ENCODE assay signal across 1 cellular context in genomic region chr6:35811699-35811995, GRCh38.
TF ChIP-seq lines count a peak whose summit lies in the region.

No MANE protein-coding gene starts in this region.

TF ChIP-seq in HCT116, 20 proteins besides CTCF, POLR2A, EP300 and RAD21 (continued from another document):
- TF ChIP-seq, protein P1, sequence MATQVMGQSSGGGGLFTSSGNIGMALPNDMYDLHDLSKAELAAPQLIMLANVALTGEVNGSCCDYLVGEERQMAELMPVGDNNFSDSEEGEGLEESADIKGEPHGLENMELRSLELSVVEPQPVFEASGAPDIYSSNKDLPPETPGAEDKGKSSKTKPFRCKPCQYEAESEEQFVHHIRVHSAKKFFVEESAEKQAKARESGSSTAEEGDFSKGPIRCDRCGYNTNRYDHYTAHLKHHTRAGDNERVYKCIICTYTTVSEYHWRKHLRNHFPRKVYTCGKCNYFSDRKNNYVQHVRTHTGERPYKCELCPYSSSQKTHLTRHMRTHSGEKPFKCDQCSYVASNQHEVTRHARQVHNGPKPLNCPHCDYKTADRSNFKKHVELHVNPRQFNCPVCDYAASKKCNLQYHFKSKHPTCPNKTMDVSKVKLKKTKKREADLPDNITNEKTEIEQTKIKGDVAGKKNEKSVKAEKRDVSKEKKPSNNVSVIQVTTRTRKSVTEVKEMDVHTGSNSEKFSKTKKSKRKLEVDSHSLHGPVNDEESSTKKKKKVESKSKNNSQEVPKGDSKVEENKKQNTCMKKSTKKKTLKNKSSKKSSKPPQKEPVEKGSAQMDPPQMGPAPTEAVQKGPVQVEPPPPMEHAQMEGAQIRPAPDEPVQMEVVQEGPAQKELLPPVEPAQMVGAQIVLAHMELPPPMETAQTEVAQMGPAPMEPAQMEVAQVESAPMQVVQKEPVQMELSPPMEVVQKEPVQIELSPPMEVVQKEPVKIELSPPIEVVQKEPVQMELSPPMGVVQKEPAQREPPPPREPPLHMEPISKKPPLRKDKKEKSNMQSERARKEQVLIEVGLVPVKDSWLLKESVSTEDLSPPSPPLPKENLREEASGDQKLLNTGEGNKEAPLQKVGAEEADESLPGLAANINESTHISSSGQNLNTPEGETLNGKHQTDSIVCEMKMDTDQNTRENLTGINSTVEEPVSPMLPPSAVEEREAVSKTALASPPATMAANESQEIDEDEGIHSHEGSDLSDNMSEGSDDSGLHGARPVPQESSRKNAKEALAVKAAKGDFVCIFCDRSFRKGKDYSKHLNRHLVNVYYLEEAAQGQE (IDR thresholded peaks at IDR 0.05; ENCODE audit: low read depth), result no peak
TF ChIP-seq in HCT116: peak in this region for 0.
